ENCODE assay signal across 13 cellular contexts in genomic region chr7:97732567-97733275, GRCh38. TPM values are rescaled to one million over a fixed set of nuclear protein-coding genes. Genes with fewer than 3 reads are reported as not detected.
DNase-seq lines count a peak whose midpoint lies in the region; ATAC-seq and TF ChIP-seq lines count a peak whose summit lies in the region.
"Had no signal": no experiment of that assay in that cellular context is flagged by ENCODE, and none has a peak within 500 bp of the region (broad histone marks: within the 10 kb centered on the region; RNA-seq: fewer than 3 reads in every experiment).

No MANE protein-coding gene starts in this region.

- TF ChIP-seq CTCF in ovary (IDR thresholded peaks at IDR 0.05) (no peak), gastroesophageal sphincter (IDR thresholded peaks at IDR 0.05) (no peak)

- H3K27me3 ChIP-seq in iPS DF 6.9 (ENCODE audit: control insufficient read depth, insufficient read depth, low read length) (peaks cover 35% of the 10 kb centered on the region), ovary (no peaks in the 10 kb centered on the region), gastroesophageal sphincter (peaks cover 62% of the 10 kb centered on the region)

- ATAC-seq in SK-N-SH treated with all-trans-retinoic acid at 6 μM for 48 hours (peak; percentile 39), gastroesophageal sphincter (no peak), GM21528 (IDR thresholded peaks at IDR 0.05; ENCODE audit: low FRiP score, unreplicated experiment) (no peak)

- H3K9me3 ChIP-seq in iPS DF 6.9 (ENCODE audit: control insufficient read depth, insufficient read depth, low read length), result no peaks in the 10 kb centered on the region
- H3K9me3 ChIP-seq in ovary, result no peaks in the 10 kb centered on the region
- no peaks in the 10 kb centered on the region for H3K9me3 ChIP-seq in gastroesophageal sphincter
- H3K9me3 ChIP-seq: upper lobe of left lung had no signal

- TF ChIP-seq EP300 in ovary (IDR thresholded peaks at IDR 0.05) (no peak), gastroesophageal sphincter (IDR thresholded peaks at IDR 0.05) (no peak)

- H3K4me3 ChIP-seq in iPS DF 6.9 (ENCODE audit: low read length) (peak overlapping the region; percentile 32; the same call in 1 of the 2 replicates), ovary (no peak overlapping the region), gastroesophageal sphincter (peak overlapping the region in 1 of 2 donors; percentile 29)

- H3K4me1 ChIP-seq in iPS DF 6.9 (ENCODE audit: control insufficient read depth, insufficient read depth, low read length) (peaks cover 4% of the 10 kb centered on the region; the same call in 1 of the 2 replicates), ovary (ENCODE audit: insufficient read depth) (no peaks in the 10 kb centered on the region), gastroesophageal sphincter (peaks cover 0 to 25% (median 0%) of the 10 kb centered on the region in 3 donors)

- H3K27ac ChIP-seq in iPS DF 6.9 (ENCODE audit: low read length) (no peak overlapping the region), ovary (no peak overlapping the region), gastroesophageal sphincter (no peak overlapping the region)
- H3K27ac ChIP-seq: upper lobe of left lung had no signal

- TF ChIP-seq POLR2A in ovary (IDR thresholded peaks at IDR 0.05) (no peak), gastroesophageal sphincter (IDR thresholded peaks at IDR 0.05) (no peak)

- DNase-seq in ELF-1 (ENCODE audit: low read depth, low spot score) (peak; percentile 32), iPS DF 6.9 (ENCODE audit: low read depth, low spot score) (peak; percentile 1), posterior vena cava (ENCODE audit: low spot score) (peak; percentile 66), MV-4-11 (lab: John Stamatoyannopoulos, UW) (no peak), ovary (no peak)
- DNase-seq: Kasumi-1 had no signal

- H3K36me3 ChIP-seq in iPS DF 6.9 (ENCODE audit: control insufficient read depth, insufficient read depth, low read length), result no peaks in the 10 kb centered on the region
- H3K36me3 ChIP-seq in ovary, result no peaks in the 10 kb centered on the region
- no peaks in the 10 kb centered on the region for H3K36me3 ChIP-seq in gastroesophageal sphincter
- H3K36me3 ChIP-seq: upper lobe of left lung had no signal

- intact Hi-C loops in posterior vena cava (cut with DNase I) (no loop called here), ovary (cut with DNase I) (no loop called here)

- WGBS in iPS DF 6.9 (ENCODE audit: insufficient coverage, insufficient read length), result no CpG with 5 or more reads among the region's 42 CpGs
- 2 to 3% (median 2%) methylated on average over 39 to 42 of the region's 42 CpGs for WGBS in ovary, 3 donors
- WGBS in gastroesophageal sphincter (ENCODE audit: low coverage in 1 of 2), 2 donors, result 0% methylated on average over 8 of the region's 42 CpGs; no CpG with 5 or more reads in 1 of the 2 donors

TF ChIP-seq in SK-N-SH treated with all-trans-retinoic acid at 6 μM for 48 hours, 23 proteins besides CTCF, POLR2A, EP300 and RAD21:
- no peak for TF ChIP-seq ARNTL (CRISPR knock-in tag; IDR thresholded peaks at IDR 0.05; ENCODE audit: borderline replicate concordance, low read depth)
- TF ChIP-seq RARB (CRISPR knock-in tag; IDR thresholded peaks at IDR 0.05), result no peak
- no peak for TF ChIP-seq ZFP30 (CRISPR knock-in tag; IDR thresholded peaks at IDR 0.05)

RNA-seq across cellular contexts. Expression of gene TAC1, which starts 0.8 kb away (rescaled TPM):
- under 1 TPM in 1 of 2 donors, not detected in 1; 0.19 TPM for total RNA-seq in posterior vena cava
- total RNA-seq in ovary, result 1 to 10 TPM in 1 of 7 donors, under 1 TPM in 1, not detected in 5; 0.74 to 4.1 TPM
- polyA plus RNA-seq in ovary, result under 1 TPM in 1 of 2 donors, not detected in 1; 0.23 TPM
- 1 to 10 TPM in 2 of 4 donors, under 1 TPM in 1, not detected in 1; 0.35 to 6.1 (median 3.0) TPM for total RNA-seq in gastroesophageal sphincter
- total RNA-seq: mononuclear cell, NCI-H460, SK-MEL-5 had no signal

Comparison
In these comparisons a context has a peak if more than half of its experiments do, and no peak if none do; other contexts are left out.
1. DNase-seq: peak in ELF-1 (single experiment), iPS DF 6.9 (single experiment) and posterior vena cava (single experiment); none in MV-4-11 (single experiment) and ovary (0 of 5).